Comparison of ENCODE assay signal across 1 cellular context in genomic region chr9:92196909-92197308, GRCh38.
TF ChIP-seq lines count a peak whose summit lies in the region.

No MANE protein-coding gene starts in this region.

TF ChIP-seq in HepG2, 621 proteins besides CTCF, POLR2A, EP300 and RAD21 (continued from another document and continues in another):
- TF ChIP-seq SETDB1 (CRISPR knock-in tag; IDR thresholded peaks at IDR 0.05; ENCODE audit: borderline replicate concordance) = no peak
- peak; percentile 42; the same call in 1 of the 2 replicates for TF ChIP-seq ZNF501 (CRISPR knock-in tag; IDR thresholded peaks at IDR 0.05)
- TF ChIP-seq SMAD1 (CRISPR knock-in tag; IDR thresholded peaks at IDR 0.05; ENCODE audit: borderline replicate concordance, low read depth) = no peak
- TF ChIP-seq ZNF772 (CRISPR knock-in tag; IDR thresholded peaks at IDR 0.05) = no peak
- no peak for TF ChIP-seq ZNF841 (CRISPR knock-in tag; IDR thresholded peaks at IDR 0.05; ENCODE audit: borderline replicate concordance)
- no peak for TF ChIP-seq ZNF709 (CRISPR knock-in tag; IDR thresholded peaks at IDR 0.05)
- no peak for TF ChIP-seq NFYC (CRISPR knock-in tag; IDR thresholded peaks at IDR 0.05)
- no peak for TF ChIP-seq ZNF362 (CRISPR knock-in tag; IDR thresholded peaks at IDR 0.05; ENCODE audit: borderline replicate concordance)
- TF ChIP-seq ZNF383 (CRISPR knock-in tag; IDR thresholded peaks at IDR 0.05; ENCODE audit: borderline replicate concordance) = no peak
- TF ChIP-seq ARID4A (CRISPR knock-in tag; IDR thresholded peaks at IDR 0.05; ENCODE audit: borderline replicate concordance) = no peak
- TF ChIP-seq ZKSCAN1 (IDR thresholded peaks at IDR 0.05; ENCODE audit: low read length) = no peak
- TF ChIP-seq MTA1 (CRISPR knock-in tag; IDR thresholded peaks at IDR 0.05; ENCODE audit: borderline replicate concordance) = no peak
- no peak for TF ChIP-seq ZHX2 (IDR thresholded peaks at IDR 0.05; ENCODE audit: low read depth)
- no peak for TF ChIP-seq ZHX2 (CRISPR knock-in tag; IDR thresholded peaks at IDR 0.05; ENCODE audit: borderline replicate concordance)
- no peak for TF ChIP-seq ZNF225 (CRISPR knock-in tag; IDR thresholded peaks at IDR 0.05)
- TF ChIP-seq ZXDC (CRISPR knock-in tag; IDR thresholded peaks at IDR 0.05) = no peak
- TF ChIP-seq MTERF4 (CRISPR knock-in tag; IDR thresholded peaks at IDR 0.05) = no peak
- TF ChIP-seq CBX5 (CRISPR knock-in tag; IDR thresholded peaks at IDR 0.05; ENCODE audit: borderline replicate concordance) = no peak
- no peak for TF ChIP-seq SYNCRIP (IDR thresholded peaks at IDR 0.05; ENCODE audit: insufficient read depth, low read depth, low read length)
- no peak; the same call in 1 of the 2 replicates for TF ChIP-seq KAT8 (CRISPR knock-in tag; IDR thresholded peaks at IDR 0.05)
- peak; percentile 82; the same call in 1 of the 2 replicates for TF ChIP-seq CEBPB (IDR thresholded peaks at IDR 0.05; ENCODE audit: borderline replicate concordance, low read depth, low read length)
- no peak for TF ChIP-seq IRX3 (CRISPR knock-in tag; IDR thresholded peaks at IDR 0.05; ENCODE audit: borderline replicate concordance, low read depth)
- no peak for TF ChIP-seq GATA4 (IDR thresholded peaks at IDR 0.05; ENCODE audit: borderline replicate concordance, low read depth)
- TF ChIP-seq ZBTB25 (CRISPR knock-in tag; IDR thresholded peaks at IDR 0.05) = no peak
- 0 out of 2 replicates have a peak, but pooled peaks have one; percentile 39 for TF ChIP-seq ZNF317 (CRISPR knock-in tag; IDR thresholded peaks at IDR 0.05)
- no peak for TF ChIP-seq MAFF (IDR thresholded peaks at IDR 0.05; ENCODE audit: low read depth, low read length)
- TF ChIP-seq FOSL1 (CRISPR knock-in tag; IDR thresholded peaks at IDR 0.05; ENCODE audit: borderline replicate concordance) = no peak
- no peak for TF ChIP-seq NR1H2 (CRISPR knock-in tag; IDR thresholded peaks at IDR 0.05; ENCODE audit: borderline replicate concordance, low read depth)
- no peak for TF ChIP-seq ZNF724P (CRISPR knock-in tag; IDR thresholded peaks at IDR 0.05; ENCODE audit: borderline replicate concordance)
- TF ChIP-seq NRL (CRISPR knock-in tag; IDR thresholded peaks at IDR 0.05; ENCODE audit: borderline replicate concordance) = no peak
- TF ChIP-seq NCOA2 (CRISPR knock-in tag; IDR thresholded peaks at IDR 0.05) = 0 out of 2 replicates have a peak, but pooled peaks have one; percentile 57
- TF ChIP-seq TSC22D2 (CRISPR knock-in tag; IDR thresholded peaks at IDR 0.05; ENCODE audit: borderline replicate concordance) = no peak
- TF ChIP-seq DDIT3 (CRISPR knock-in tag; IDR thresholded peaks at IDR 0.05) = no peak
- no peak for TF ChIP-seq MXI1 (IDR thresholded peaks at IDR 0.05; ENCODE audit: borderline replicate concordance, low read depth, low read length)
- no peak for TF ChIP-seq DPF2 (CRISPR knock-in tag; IDR thresholded peaks at IDR 0.05; ENCODE audit: borderline replicate concordance, low read depth)
- TF ChIP-seq JUN (CRISPR knock-in tag; IDR thresholded peaks at IDR 0.05) = no peak
- 0 out of 2 replicates have a peak, but pooled peaks have one; percentile 51 for TF ChIP-seq MIER2 (CRISPR knock-in tag; IDR thresholded peaks at IDR 0.05)
- TF ChIP-seq IRF9 (CRISPR knock-in tag; IDR thresholded peaks at IDR 0.05; ENCODE audit: borderline replicate concordance) = no peak
